In genomic region chr16:11349599-11350276, GRCh38 we compare ENCODE assay signal across 10 cellular contexts. TPM values are rescaled to one million over a fixed set of nuclear protein-coding genes. Genes with fewer than 3 reads are reported as not detected.
DNase-seq lines count a peak whose midpoint lies in the region; ATAC-seq lines count a peak whose summit lies in the region.
"Had no signal": no experiment of that assay in that cellular context is flagged by ENCODE, and none has a peak within 500 bp of the region (broad histone marks: within the 10 kb centered on the region; RNA-seq: fewer than 3 reads in every experiment).

No MANE protein-coding gene starts in this region.

- H3K4me1 Mint-ChIP-seq in activated T-cell treated with anti-CD3 and anti-CD28 coated beads, Interleukin-2, amount 50 U/mL, for 4 hours (ENCODE audit: low read depth) = peaks cover 39% of the 10 kb centered on the region

- H3K4me3 ChIP-seq in SJSA1 (no peak overlapping the region), rectal smooth muscle tissue (ENCODE audit: low read length) (no peak overlapping the region)

- no peak overlapping the region for H3K9ac ChIP-seq in rectal smooth muscle tissue (ENCODE audit: low read length)

- H3K4me3 Mint-ChIP-seq in activated T-cell treated with anti-CD3 and anti-CD28 coated beads, Interleukin-2, amount 50 U/mL, for 4 hours = no peak overlapping the region

- H3K36me3 ChIP-seq in SJSA1 (peaks cover 15% of the 10 kb centered on the region), rectal smooth muscle tissue (ENCODE audit: control insufficient read depth, insufficient read depth, low read length) (no peaks in the 10 kb centered on the region)

- H3K27me3 Mint-ChIP-seq in activated T-cell treated with anti-CD3 and anti-CD28 coated beads, Interleukin-2, amount 50 U/mL, for 4 hours (ENCODE audit: low read depth) = no peaks in the 10 kb centered on the region

- H3K36me3 Mint-ChIP-seq in activated T-cell treated with anti-CD3 and anti-CD28 coated beads, Interleukin-2, amount 50 U/mL, for 4 hours (ENCODE audit: insufficient read depth) = no peaks in the 10 kb centered on the region

- no peak for ATAC-seq in GM18502 (IDR thresholded peaks at IDR 0.05; ENCODE audit: poor library complexity, unreplicated experiment)
- ATAC-seq in HG02610 (IDR thresholded peaks at IDR 0.05; ENCODE audit: unreplicated experiment) = no peak
- ATAC-seq in activated T-cell treated with anti-CD3 and anti-CD28 coated beads, Interleukin-2, amount 50 U/mL, for 4 hours = no peak

- no peaks in the 10 kb centered on the region for H3K9me3 Mint-ChIP-seq in activated T-cell treated with anti-CD3 and anti-CD28 coated beads, Interleukin-2, amount 50 U/mL, for 4 hours

- H3K9me3 ChIP-seq in SJSA1 (replicated peaks) = no peaks in the 10 kb centered on the region

- H3K27me3 ChIP-seq in SJSA1 (replicated peaks) = no peaks in the 10 kb centered on the region
- no peaks in the 10 kb centered on the region for H3K27me3 ChIP-seq in rectal smooth muscle tissue (ENCODE audit: control insufficient read depth, insufficient read depth, low read length)

- DNase-seq in ELR (ENCODE audit: low read depth) (peak; percentile 71), SJSA1 (ENCODE audit: low read depth in 1 of 2, low spot score in 2 of 2) (peak in 1 of 2 experiments; percentile 62), globus pallidus (ENCODE audit: low spot score) (peak; percentile 57), NCI-H510A (lab: John Stamatoyannopoulos, UW) (no peak)
- DNase-seq in activated T-cell treated with anti-CD3 and anti-CD28 coated beads, Interleukin-2, amount 50 U/mL, for 4 hours = no peak
- DNase-seq: cortex of kidney; stimulated activated CD4-positive, alpha-beta T cell treated with anti-CD3 and anti-CD28 coated beads, Interleukin-4, amount 100 ng/mL, for 24 hours had no signal

- peak overlapping the region; percentile 66 for H3K27ac ChIP-seq in SJSA1
- peak overlapping the region; percentile 63 for H3K27ac ChIP-seq in rectal smooth muscle tissue (ENCODE audit: low read depth, low read length)

- H3K4me1 ChIP-seq in SJSA1 (replicated peaks) = peaks cover 45% of the 10 kb centered on the region
- peaks cover 11% of the 10 kb centered on the region for H3K4me1 ChIP-seq in rectal smooth muscle tissue (ENCODE audit: control insufficient read depth, insufficient read depth, low read length)

RNA-seq across cellular contexts. Expression of gene RMI2, which starts 4.5 kb away (rescaled TPM):
- total RNA-seq in SJSA1 (2014; rRNA removed; shearing (Covaris generic)) = 29.1 and 36.8 TPM in 2 replicates
- 10 to 100 TPM in 2 of 3 donors, 1 to 10 TPM in 1; 5.5 to 12.9 (median 12.8) TPM for total RNA-seq in activated T-cell treated with anti-CD3 and anti-CD28 coated beads, Interleukin-2, amount 50 U/mL, for 4 hours

Comparison
In these comparisons a context has a peak if more than half of its experiments do, and no peak if none do; other contexts are left out.
1. DNase-seq: peak in ELR (single experiment) and globus pallidus (single experiment); none in NCI-H510A (single experiment) and activated T-cell treated with anti-CD3 and anti-CD28 coated beads, Interleukin-2, amount 50 U/mL, for 4 hours (single experiment).